In genomic region chr4:40256329-40256728, GRCh38 we compare ENCODE assay signal across 13 cellular contexts. TPM values are rescaled to one million over a fixed set of nuclear protein-coding genes. Genes with fewer than 3 reads are reported as not detected.
DNase-seq lines count a peak whose midpoint lies in the region; ATAC-seq and TF ChIP-seq lines count a peak whose summit lies in the region.
"Had no signal": no experiment of that assay in that cellular context is flagged by ENCODE, and none has a peak within 500 bp of the region (broad histone marks: within the 10 kb centered on the region; RNA-seq: fewer than 3 reads in every experiment).

No MANE protein-coding gene starts in this region.

- no peaks in the 10 kb centered on the region for H3K9me2 ChIP-seq in PC-9 (ENCODE audit: insufficient read depth)

- H3K4me3 ChIP-seq in PC-9 (no peak overlapping the region), mammary epithelial cell (replicated peaks in 1 of 3; ENCODE audit: insufficient read depth in 1 of 3, low read depth in 2 of 3, low read length in 3 of 3) (no peak overlapping the region), skeletal muscle satellite cell (ENCODE audit: low read length) (no peak overlapping the region), tibial artery (no peak overlapping the region)
- H3K4me3 ChIP-seq: thoracic aorta had no signal

- no peaks in the 10 kb centered on the region for H3K27me3 Mint-ChIP-seq in activated CD4-positive, alpha-beta T cell treated with anti-CD3 and anti-CD28 coated beads for 36 hours

- CTCF ChIA-PET in activated CD4-positive, alpha-beta T cell treated with anti-CD3 and anti-CD28 coated beads for 36 hours (lab: Charles Lee) = interaction anchor here (0.5 to 1.5 kb wide), 4 partner anchors 27 to 68 kb away, joined by 3 to 6 read pairs (median 5); no protein-coding TSS in a partner anchor
- CTCF ChIA-PET in PC-9 (lab: Charles Lee) = no interaction called here
- CTCF ChIA-PET in mammary epithelial cell (lab: Charles Lee; ENCODE audit: low non-redundant PET) = no interaction called here

- H3K4me3 Mint-ChIP-seq in activated CD4-positive, alpha-beta T cell treated with anti-CD3 and anti-CD28 coated beads for 36 hours = no peak overlapping the region

- dilution Hi-C loops in mammary epithelial cell (cut with HindIII; ENCODE audit: low sequenced_read_pairs) = no loop called here

- peaks cover 76% of the 10 kb centered on the region for H3K4me1 Mint-ChIP-seq in activated CD4-positive, alpha-beta T cell treated with anti-CD3 and anti-CD28 coated beads for 36 hours

- H3K9me3 ChIP-seq in PC-9 (ENCODE audit: insufficient read depth, low read depth) (no peaks in the 10 kb centered on the region), mammary epithelial cell (replicated peaks; ENCODE audit: insufficient read depth, low read length) (no peaks in the 10 kb centered on the region), skeletal muscle satellite cell (replicated peaks; ENCODE audit: low read length) (no peaks in the 10 kb centered on the region), tibial artery (no peaks in the 10 kb centered on the region)
- H3K9me3 ChIP-seq: thoracic aorta had no signal

- H3K4me1 ChIP-seq in PC-9 (replicated peaks; ENCODE audit: insufficient read depth) = peaks cover 47% of the 10 kb centered on the region
- H3K4me1 ChIP-seq in mammary epithelial cell (ENCODE audit: insufficient read depth, low read length) = peaks cover 46% of the 10 kb centered on the region
- H3K4me1 ChIP-seq in skeletal muscle satellite cell (ENCODE audit: control insufficient read depth, insufficient read depth, low read length) = peaks cover 40% of the 10 kb centered on the region
- no peaks in the 10 kb centered on the region for H3K4me1 ChIP-seq in tibial artery

- H3K36me3 ChIP-seq in PC-9 (ENCODE audit: low read depth) (no peaks in the 10 kb centered on the region), mammary epithelial cell (ENCODE audit: insufficient read depth, low read length) (no peaks in the 10 kb centered on the region), skeletal muscle satellite cell (ENCODE audit: insufficient read depth, low read length) (no peaks in the 10 kb centered on the region), tibial artery (no peaks in the 10 kb centered on the region)
- H3K36me3 ChIP-seq: thoracic aorta had no signal

- no peak for DNase-seq in activated CD4-positive, alpha-beta T cell treated with anti-CD3 and anti-CD28 coated beads for 36 hours
- no peak for DNase-seq in activated CD4-positive, alpha-beta T cell treated with anti-CD3 and anti-CD28 coated beads for 1 hour
- DNase-seq in PC-9 (no peak), mammary epithelial cell (peak; percentile 92), retina (no peak), tibial artery (no peak), foreskin melanocyte (no peak)
- DNase-seq: midbrain, MM.1S had no signal

- no peak for TF ChIP-seq CTCF in PC-9 (conservative IDR thresholded peaks at IDR 0.05)
- no peak for TF ChIP-seq CTCF in mammary epithelial cell (conservative IDR thresholded peaks at IDR 0.05 in 1 of 2, IDR thresholded peaks at IDR 0.05 in 1 of 2; ENCODE audit: extremely low read depth in 1 of 2, insufficient read depth in 1 of 2, low read depth in 1 of 2, low read length in 2 of 2)
- no peak for TF ChIP-seq CTCF in tibial artery (IDR thresholded peaks at IDR 0.05)

- BruUV-seq in PC-9 (replicated peaks; lab: Mats Ljungman, UMichigan) = no TSS peak
- BruUV-seq in mammary epithelial cell (replicated peaks; lab: Mats Ljungman, UMichigan) = no TSS peak

- H3K9ac ChIP-seq in mammary epithelial cell (ENCODE audit: insufficient read depth, low read length) (peak overlapping the region; percentile 54), skeletal muscle satellite cell (ENCODE audit: low read depth, low read length) (peak overlapping the region; percentile 60)

- WGBS in mammary epithelial cell (ENCODE audit: low coverage, missing lambda C conversion rate) = 15% methylated on average over 5 of the region's 5 CpGs

- H2AFZ ChIP-seq in PC-9 (no peak overlapping the region), mammary epithelial cell (ENCODE audit: low read depth, low read length) (peak overlapping the region; percentile 14)

- intact Hi-C loops in activated CD4-positive, alpha-beta T cell treated with anti-CD3 and anti-CD28 coated beads for 36 hours (cut with DNase I, micrococcal nuclease) = no loop called here
- intact Hi-C loops in PC-9 (cut with micrococcal nuclease; ENCODE audit: unreplicated experiment) = no loop called here
- intact Hi-C loops in mammary epithelial cell (cut with micrococcal nuclease) = loop anchor here (2.0 kb wide), 1 partner anchor 34 kb away; no protein-coding TSS in a partner anchor
- intact Hi-C loops in tibial artery (cut with DNase I; ENCODE audit: low total_unique reads) = no loop called here

- peak overlapping the region; percentile 44 for H3K27ac Mint-ChIP-seq in activated CD4-positive, alpha-beta T cell treated with anti-CD3 and anti-CD28 coated beads for 36 hours

- H4K20me1 ChIP-seq in PC-9 (ENCODE audit: insufficient read depth) = no peaks in the 10 kb centered on the region
- H4K20me1 ChIP-seq in mammary epithelial cell (ENCODE audit: insufficient read depth, low read length) = no peaks in the 10 kb centered on the region

- H3K79me2 ChIP-seq in PC-9 (ENCODE audit: low read depth) = no peaks in the 10 kb centered on the region
- no peaks in the 10 kb centered on the region for H3K79me2 ChIP-seq in mammary epithelial cell (ENCODE audit: insufficient read depth, low read length)

- in situ Hi-C loops in mammary epithelial cell (cut with MboI; ENCODE audit: low sequenced_read_pairs in 2 of 2) = no loop called here

- peak overlapping the region; percentile 52 for H3K27ac ChIP-seq in PC-9
- H3K27ac ChIP-seq in mammary epithelial cell (ENCODE audit: insufficient read depth, low read depth, low read length) = peak overlapping the region; percentile 95
- H3K27ac ChIP-seq in tibial artery = no peak overlapping the region
- H3K27ac ChIP-seq: HL-60, thoracic aorta had no signal

- peak overlapping the region; percentile 60 for H3K4me2 ChIP-seq in PC-9
- peak overlapping the region; percentile 61 for H3K4me2 ChIP-seq in mammary epithelial cell (ENCODE audit: insufficient read depth, low read depth, low read length)
- H3K4me2 ChIP-seq in skeletal muscle satellite cell (ENCODE audit: low read length) = peak overlapping the region; percentile 59

- no peak for ATAC-seq in activated CD4-positive, alpha-beta T cell treated with anti-CD3 and anti-CD28 coated beads for 36 hours
- ATAC-seq: Right ventricle myocardium inferior had no signal

- POLR2A ChIA-PET in activated CD4-positive, alpha-beta T cell treated with anti-CD3 and anti-CD28 coated beads for 36 hours (lab: Charles Lee) = interaction anchor here (0.8 to 1.1 kb wide), 3 partner anchors 11 to 56 kb away, joined by 3 read pairs; no protein-coding TSS in a partner anchor
- POLR2A ChIA-PET in PC-9 (lab: Charles Lee; ENCODE audit: unreplicated experiment) = interaction anchor here (0.5 kb wide), 1 partner anchor 16 kb away, joined by 5 read pairs; no protein-coding TSS in a partner anchor

- H3K36me3 Mint-ChIP-seq in activated CD4-positive, alpha-beta T cell treated with anti-CD3 and anti-CD28 coated beads for 36 hours (ENCODE audit: low read depth) = peaks cover under 1% of the 10 kb centered on the region

- H3F3A ChIP-seq in PC-9 (ENCODE audit: insufficient read depth, low read depth) = peaks cover 37% of the 10 kb centered on the region

- H3K9me3 Mint-ChIP-seq in activated CD4-positive, alpha-beta T cell treated with anti-CD3 and anti-CD28 coated beads for 36 hours (ENCODE audit: low read depth) = no peaks in the 10 kb centered on the region

- H3K27me3 ChIP-seq in PC-9 (ENCODE audit: insufficient read depth, low read depth) = no peaks in the 10 kb centered on the region
- no peaks in the 10 kb centered on the region for H3K27me3 ChIP-seq in mammary epithelial cell (ENCODE audit: insufficient read depth, low read length)
- no peaks in the 10 kb centered on the region for H3K27me3 ChIP-seq in skeletal muscle satellite cell (ENCODE audit: control insufficient read depth, insufficient read depth, low read length)
- H3K27me3 ChIP-seq in tibial artery = no peaks in the 10 kb centered on the region

RNA-seq across cellular contexts. Expression of gene RHOH, which starts 59.5 kb away (rescaled TPM):
- 10 to 100 TPM; 74.7 to 83.6 TPM for total RNA-seq in activated CD4-positive, alpha-beta T cell treated with anti-CD3 and anti-CD28 coated beads for 36 hours
- total RNA-seq in PC-9 (2021) (not detected in 2 replicates), mammary epithelial cell (not detected)
- polyA plus RNA-seq in mammary epithelial cell = not detected
- not detected for polyA minus RNA-seq in mammary epithelial cell
- 0.22 and 0.76 TPM in 2 replicates for total RNA-seq in skeletal muscle satellite cell (2012; rRNA removed)

Comparison
In these comparisons a context has a peak if more than half of its experiments do, and no peak if none do; other contexts are left out.
1. H3K27ac ChIP-seq: peak in PC-9 (single experiment) and mammary epithelial cell (single experiment); none in tibial artery (0 of 2).
2. RNA of gene RHOH, which starts 59.5 kb away (total RNA-seq): 74.7 to 83.6 TPM in activated CD4-positive, alpha-beta T cell treated with anti-CD3 and anti-CD28 coated beads for 36 hours; not detected in mammary epithelial cell and not detected in PC-9; every median in the first group is over 10 times any median in the second.
3. Peak in every context shown above with its lines, with median percentiles within 50 percentile points of each other: H3K4me2 ChIP-seq.